In genomic region chr17:34571428-34572130, GRCh38 we compare ENCODE assay signal across 2 cellular contexts.
TF ChIP-seq lines count a peak whose summit lies in the region.

No MANE protein-coding gene starts in this region.

TF ChIP-seq in SK-N-SH, 30 proteins besides CTCF, POLR2A, EP300 and RAD21 (continued from another document):
- TF ChIP-seq ZBTB33 (IDR thresholded peaks at IDR 0.05; ENCODE audit: borderline replicate concordance, low read depth) (no peak), SIN3A (IDR thresholded peaks at IDR 0.05; ENCODE audit: borderline replicate concordance, low read depth, low read length) (no peak), USF1 (IDR thresholded peaks at IDR 0.05; ENCODE audit: borderline replicate concordance, low read depth) (no peak), FOXM1 (IDR thresholded peaks at IDR 0.05; ENCODE audit: low read depth) (no peak), YY1 (IDR thresholded peaks at IDR 0.05; ENCODE audit: low read depth) (no peak), MXI1 (IDR thresholded peaks at IDR 0.05; ENCODE audit: low read depth, low read length) (no peak)

TF ChIP-seq in SK-N-SH treated with all-trans-retinoic acid at 6 μM for 48 hours, 23 proteins besides CTCF, POLR2A, EP300 and RAD21 (continued from another document):
- no peak for TF ChIP-seq CSRNP3 (CRISPR knock-in tag; IDR thresholded peaks at IDR 0.05)
- TF ChIP-seq SNAI2 (CRISPR knock-in tag; IDR thresholded peaks at IDR 0.05) = no peak
- TF ChIP-seq ZNF8 (CRISPR knock-in tag; IDR thresholded peaks at IDR 0.05) = no peak
- no peak for TF ChIP-seq CSDC2 (CRISPR knock-in tag; IDR thresholded peaks at IDR 0.05)
